Comparison of ENCODE assay signal across 8 cellular contexts in genomic region chr7:157875230-157876179, GRCh38.
DNase-seq lines count a peak whose midpoint lies in the region; ATAC-seq lines count a peak whose summit lies in the region.

No MANE protein-coding gene starts in this region.

- no peak for ATAC-seq in HG03139 (IDR thresholded peaks at IDR 0.05; ENCODE audit: unreplicated experiment)

- peak overlapping the region; percentile 3 for H3K4me3 ChIP-seq in effector memory CD4-positive, alpha-beta T cell (ENCODE audit: insufficient read depth, low read depth, low read length, poor library complexity, severe bottlenecking)

- peak overlapping the region; percentile 0 for H3K27ac ChIP-seq in effector memory CD4-positive, alpha-beta T cell (ENCODE audit: insufficient read depth, low read length, poor library complexity, severe bottlenecking)

- peak; percentile 40 for DNase-seq in Ammon's horn (ENCODE audit: low spot score)
- peak; percentile 54 for DNase-seq in KBM-7
- DNase-seq in activated CD4-positive, alpha-beta T cell treated with anti-CD3 and anti-CD28 coated beads for 1 hour: peak; percentile 40
- no peak for DNase-seq in effector memory CD4-positive, alpha-beta T cell
- peak; percentile 14 to 41 (median 30) for DNase-seq in stimulated activated CD4-positive, alpha-beta T cell treated with anti-CD3 and anti-CD28 coated beads, Interleukin-1b, Interleukin-23, amount 100 ng/mL, for 24 hours (ENCODE audit: low read depth in 4 of 4, low spot score in 1 of 4)
- DNase-seq in cortex of kidney (lab: John Stamatoyannopoulos, UW): no peak
- no peak for DNase-seq in EL

- H3K9me3 ChIP-seq in effector memory CD4-positive, alpha-beta T cell (ENCODE audit: control insufficient read depth, low read length): no peaks in the 10 kb centered on the region

- H3K4me1 ChIP-seq in effector memory CD4-positive, alpha-beta T cell (ENCODE audit: control insufficient read depth, insufficient read depth, low read length, poor library complexity, severe bottlenecking): peaks cover 3% of the 10 kb centered on the region

- in situ Hi-C loops in KBM-7 (cut with MboI; ENCODE audit: low pct_unique_long_range_greater_than_20kb, low sequenced_read_pairs): no loop called here

- H3K36me3 ChIP-seq in effector memory CD4-positive, alpha-beta T cell (ENCODE audit: control insufficient read depth, insufficient read depth, low read length): no peaks in the 10 kb centered on the region

- no peaks in the 10 kb centered on the region for H3K27me3 ChIP-seq in effector memory CD4-positive, alpha-beta T cell (replicated peaks; ENCODE audit: control insufficient read depth, insufficient read depth, low read length, poor library complexity, severe bottlenecking)

Comparison
In these comparisons a context has a peak if more than half of its experiments do, and no peak if none do; other contexts are left out.
1. DNase-seq: peak in Ammon's horn (single experiment), KBM-7 (single experiment), activated CD4-positive, alpha-beta T cell treated with anti-CD3 and anti-CD28 coated beads for 1 hour (single experiment) and stimulated activated CD4-positive, alpha-beta T cell treated with anti-CD3 and anti-CD28 coated beads, Interleukin-1b, Interleukin-23, amount 100 ng/mL, for 24 hours (4 of 4); none in effector memory CD4-positive, alpha-beta T cell (0 of 3), cortex of kidney (single experiment) and EL (single experiment).